Comparison of ENCODE assay signal across 8 cellular contexts in the genomic region with DNA sequence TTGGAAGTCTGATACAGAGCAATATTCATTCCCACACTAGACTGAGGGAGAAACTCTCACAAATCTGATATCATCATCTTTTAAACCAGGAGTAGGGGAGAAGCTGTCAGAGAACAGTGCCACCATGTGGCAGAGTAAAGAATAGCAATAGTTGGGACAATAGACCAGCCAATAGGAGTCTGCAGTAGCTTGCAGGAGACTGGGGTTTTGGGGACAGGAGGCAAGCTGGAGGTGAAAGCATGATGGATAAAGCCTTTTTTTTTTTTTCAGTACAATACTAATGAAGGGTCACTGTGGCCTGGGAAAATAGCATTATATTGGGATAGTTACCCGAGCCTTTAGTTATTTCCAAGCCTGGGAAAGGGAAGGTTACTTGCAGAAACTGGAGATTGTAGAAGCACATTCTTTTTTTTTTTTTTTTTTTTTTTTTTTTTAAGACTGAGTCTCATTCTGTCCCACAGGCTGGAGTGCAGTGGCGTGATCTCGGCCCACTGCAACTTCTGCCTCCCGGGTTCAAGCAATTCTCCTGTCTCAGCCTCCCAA.
DNase-seq lines count a peak whose midpoint lies in the region; ATAC-seq lines count a peak whose summit lies in the region.

No MANE protein-coding gene starts in this region.

- DNase-seq in COR-L47 (lab: John Stamatoyannopoulos, UW) (peak; percentile 74), NCI-H69 (lab: John Stamatoyannopoulos, UW) (peak; percentile 72), mesenchymal stem cell (peak; percentile 86)
- DNase-seq in activated CD4-positive, alpha-beta memory T cell treated with anti-CD3 and anti-CD28 coated beads for 36 hours = peak; percentile 73
- peak; percentile 66 for DNase-seq in effector CD4-positive, alpha-beta T cell
- peak; percentile 24 for DNase-seq in stimulated activated CD8-positive, alpha-beta memory T cell treated with anti-CD3 and anti-CD28 coated beads, Interleukin-7, amount 100 ng/mL, for 24 hours (ENCODE audit: low read depth)

- POLR2A ChIA-PET in activated CD4-positive, alpha-beta memory T cell treated with anti-CD3 and anti-CD28 coated beads for 36 hours (lab: Charles Lee) = interaction anchor here (1.5 kb wide), 1 partner anchor 48 kb away, joined by 3 read pairs; no protein-coding TSS in a partner anchor

- H3K27me3 Mint-ChIP-seq in activated CD4-positive, alpha-beta memory T cell treated with anti-CD3 and anti-CD28 coated beads for 36 hours = no peaks in the 10 kb centered on the region

- H2AK5ac ChIP-seq in mesenchymal stem cell (ENCODE audit: low read length, severe bottlenecking) = no peak overlapping the region

- no peak overlapping the region for H2BK5ac ChIP-seq in mesenchymal stem cell (ENCODE audit: low read depth, low read length, poor library complexity, severe bottlenecking)

- H3K36me3 ChIP-seq in mesenchymal stem cell (ENCODE audit: control insufficient read depth in 1 of 2, insufficient read depth in 2 of 2, low read depth in 1 of 2, low read length in 2 of 2) = no peaks in the 10 kb centered on the region

- H3K23ac ChIP-seq in mesenchymal stem cell (ENCODE audit: low read length in 2 of 2) = no peak overlapping the region

- H3K18ac ChIP-seq in mesenchymal stem cell (ENCODE audit: low read depth in 1 of 2, low read length in 2 of 2) = no peak overlapping the region

- H4K91ac ChIP-seq in mesenchymal stem cell (ENCODE audit: low read length) = no peak overlapping the region

- H3K27me3 ChIP-seq in mesenchymal stem cell (ENCODE audit: control insufficient read depth in 1 of 2, insufficient read depth in 1 of 2, low read length in 2 of 2) = peaks cover 3 to 12% of the 10 kb centered on the region in 2 experiments

- H2AFZ ChIP-seq in mesenchymal stem cell (ENCODE audit: low read depth, low read length) = no peak overlapping the region

- H3K4me1 ChIP-seq in mesenchymal stem cell (ENCODE audit: control insufficient read depth, insufficient read depth, low read depth, low read length) = no peaks in the 10 kb centered on the region

- CTCF ChIA-PET in activated CD4-positive, alpha-beta memory T cell treated with anti-CD3 and anti-CD28 coated beads for 36 hours (lab: Charles Lee) = interaction anchor here (0.6 to 3.0 kb wide), 46 partner anchors 9 to 488 kb away, joined by 3 to 203 read pairs (median 5); a partner anchor contains a TSS

- H3K9ac ChIP-seq in mesenchymal stem cell (ENCODE audit: low read length) = no peak overlapping the region

- no peak overlapping the region for H3K14ac ChIP-seq in mesenchymal stem cell (ENCODE audit: low read length in 2 of 2)

- H3K79me1 ChIP-seq in mesenchymal stem cell (replicated peaks; ENCODE audit: low read length, poor library complexity, severe bottlenecking) = no peaks in the 10 kb centered on the region

- H2BK12ac ChIP-seq in mesenchymal stem cell (ENCODE audit: low read length in 2 of 2) = no peak overlapping the region

- H3K4me1 Mint-ChIP-seq in activated CD4-positive, alpha-beta memory T cell treated with anti-CD3 and anti-CD28 coated beads for 36 hours (ENCODE audit: low read depth) = peaks cover 8% of the 10 kb centered on the region

- no peak overlapping the region for H2BK15ac ChIP-seq in mesenchymal stem cell (ENCODE audit: low read depth, poor library complexity, severe bottlenecking)

- H3K27ac Mint-ChIP-seq in activated CD4-positive, alpha-beta memory T cell treated with anti-CD3 and anti-CD28 coated beads for 36 hours = peak overlapping the region; percentile 36

- intact Hi-C loops in activated CD4-positive, alpha-beta memory T cell treated with anti-CD3 and anti-CD28 coated beads for 36 hours (cut with micrococcal nuclease) = loop anchor here (1.0 kb wide), 5 partner anchors 48 to 436 kb away; no protein-coding TSS in a partner anchor

- H3K9me3 Mint-ChIP-seq in activated CD4-positive, alpha-beta memory T cell treated with anti-CD3 and anti-CD28 coated beads for 36 hours = no peaks in the 10 kb centered on the region

- H4K8ac ChIP-seq in mesenchymal stem cell (ENCODE audit: low read length) = no peak overlapping the region

- H3K4me3 ChIP-seq in mesenchymal stem cell (ENCODE audit: insufficient read depth in 1 of 2, low read depth in 1 of 2, low read length in 2 of 2) = no peak overlapping the region

- no peak overlapping the region for H3K4ac ChIP-seq in mesenchymal stem cell (ENCODE audit: low read depth in 1 of 2, low read length in 2 of 2)

- no peak overlapping the region for H2BK120ac ChIP-seq in mesenchymal stem cell (ENCODE audit: low read depth, low read length)

- H3K4me2 ChIP-seq in mesenchymal stem cell (ENCODE audit: low read length, poor library complexity, severe bottlenecking) = no peak overlapping the region

- H3K27ac ChIP-seq in mesenchymal stem cell (ENCODE audit: low read length, poor library complexity, severe bottlenecking) = no peak overlapping the region

- no peaks in the 10 kb centered on the region for H3K36me3 Mint-ChIP-seq in activated CD4-positive, alpha-beta memory T cell treated with anti-CD3 and anti-CD28 coated beads for 36 hours

- H3K4me3 Mint-ChIP-seq in activated CD4-positive, alpha-beta memory T cell treated with anti-CD3 and anti-CD28 coated beads for 36 hours = no peak overlapping the region

- no peaks in the 10 kb centered on the region for H3K9me3 ChIP-seq in mesenchymal stem cell (ENCODE audit: control insufficient read depth, low read length)

- peak; percentile 99 for ATAC-seq in GM19438 (IDR thresholded peaks at IDR 0.05; ENCODE audit: low read depth, unreplicated experiment)
- peak; percentile 91 for ATAC-seq in HG03469 (IDR thresholded peaks at IDR 0.05; ENCODE audit: unreplicated experiment)

- WGBS in mesenchymal stem cell = 84% methylated on average over 3 of the region's 4 CpGs

Comparison
In these comparisons a context has a peak if more than half of its experiments do, and no peak if none do; other contexts are left out.
1. DNase-seq: peak in every context shown above with its lines; median percentile 86 in mesenchymal stem cell; 74 in COR-L47; 73 in activated CD4-positive, alpha-beta memory T cell treated with anti-CD3 and anti-CD28 coated beads for 36 hours; 72 in NCI-H69; 66 in effector CD4-positive, alpha-beta T cell; 24 in stimulated activated CD8-positive, alpha-beta memory T cell treated with anti-CD3 and anti-CD28 coated beads, Interleukin-7, amount 100 ng/mL, for 24 hours.